12 cellular contexts compared by ENCODE assay signal in genomic region chr2:203737360-203737759, GRCh38. TPM values are rescaled to one million over a fixed set of nuclear protein-coding genes. Genes with fewer than 3 reads are reported as not detected.
DNase-seq lines count a peak whose midpoint lies in the region; ATAC-seq and TF ChIP-seq lines count a peak whose summit lies in the region.
"Had no signal": no experiment of that assay in that cellular context is flagged by ENCODE, and none has a peak within 500 bp of the region (broad histone marks: within the 10 kb centered on the region; RNA-seq: fewer than 3 reads in every experiment).

No MANE protein-coding gene starts in this region.

- H3K36me3 ChIP-seq in uterus, result no peaks in the 10 kb centered on the region
- H3K36me3 ChIP-seq in colonic mucosa, result no peaks in the 10 kb centered on the region
- H3K36me3 ChIP-seq: prostate gland had no signal

- H3K4me1 ChIP-seq in uterus (no peaks in the 10 kb centered on the region), colonic mucosa (no peaks in the 10 kb centered on the region)

- no peak for TF ChIP-seq POLR2A in uterus (IDR thresholded peaks at IDR 0.05)

- no peak overlapping the region for H3K9ac ChIP-seq in colonic mucosa (ENCODE audit: low read depth in 2 of 2, low read length in 2 of 2)

- no peaks in the 10 kb centered on the region for H3K27me3 ChIP-seq in uterus
- H3K27me3 ChIP-seq in colonic mucosa, result no peaks in the 10 kb centered on the region

- DNase-seq in GM12864 (ENCODE audit: low read depth), result peak; percentile 5
- peak; percentile 25 for DNase-seq in astrocyte of the spinal cord (ENCODE audit: low read depth, low spot score)
- no peak for DNase-seq in uterus
- no peak for DNase-seq in colonic mucosa
- DNase-seq in NCI-H82 treated with DMSO at 0.1 percent for 48 hours (lab: John Stamatoyannopoulos, UW; ENCODE audit: unreplicated experiment), result no peak
- DNase-seq: NCI-H1436 treated with DMSO at 0.1 percent for 48 hours; NCI-H774; stimulated activated CD4-positive, alpha-beta T cell treated with anti-CD3 and anti-CD28 coated beads, Interleukin-2, amount 100 ng/mL, for 24 hours had no signal

- H3K9me3 ChIP-seq in uterus (no peaks in the 10 kb centered on the region), colonic mucosa (no peaks in the 10 kb centered on the region)
- H3K9me3 ChIP-seq: prostate gland had no signal

- no peak overlapping the region for H3K4me3 ChIP-seq in GM12864 (ENCODE audit: low read depth, low read length)
- H3K4me3 ChIP-seq in astrocyte of the spinal cord (ENCODE audit: low read depth, low read length), result no peak overlapping the region
- no peak overlapping the region for H3K4me3 ChIP-seq in uterus
- H3K4me3 ChIP-seq in colonic mucosa, result no peak overlapping the region
- H3K4me3 ChIP-seq: prostate gland had no signal

- TF ChIP-seq CTCF in GM12864 (IDR thresholded peaks at IDR 0.05; ENCODE audit: low read depth, low read length, missing control alignments), result no peak
- TF ChIP-seq CTCF in astrocyte of the spinal cord (IDR thresholded peaks at IDR 0.05; ENCODE audit: low read depth, low read length), result no peak
- TF ChIP-seq CTCF in uterus (IDR thresholded peaks at IDR 0.05), result no peak
- TF ChIP-seq CTCF in colonic mucosa (IDR thresholded peaks at IDR 0.05), result no peak

- intact Hi-C loops in uterus (cut with DNase I; ENCODE audit: low total_unique reads) (no loop called here), colonic mucosa (cut with DNase I) (no loop called here)

- H3K27ac ChIP-seq in uterus (no peak overlapping the region), colonic mucosa (no peak overlapping the region)
- H3K27ac ChIP-seq: prostate gland had no signal

- ATAC-seq in GM19351 (IDR thresholded peaks at IDR 0.05; ENCODE audit: unreplicated experiment) (peak; percentile 66), HG03442 (IDR thresholded peaks at IDR 0.05; ENCODE audit: unreplicated experiment) (peak; percentile 66), HG02763 (IDR thresholded peaks at IDR 0.05; ENCODE audit: unreplicated experiment) (no peak)

- in situ Hi-C loops in astrocyte of the spinal cord (cut with HindIII; ENCODE audit: low sequenced_read_pairs), result no loop called here

RNA-seq across cellular contexts. Expression of gene CD28, which starts 30.9 kb away (rescaled TPM):
- total RNA-seq in uterus (1 to 10 TPM in 2 of 4 donors, under 1 TPM in 1, not detected in 1; 0.49 to 7.4 (median 1.5) TPM), colonic mucosa (1 to 10 TPM; 1.5 to 1.9 TPM)

Comparison
In these comparisons a context has a peak if more than half of its experiments do, and no peak if none do; other contexts are left out.
1. DNase-seq: peak in GM12864 (single experiment) and astrocyte of the spinal cord (single experiment); none in uterus (0 of 2), colonic mucosa (single experiment) and NCI-H82 treated with DMSO at 0.1 percent for 48 hours (single experiment).